In the genomic region with DNA sequence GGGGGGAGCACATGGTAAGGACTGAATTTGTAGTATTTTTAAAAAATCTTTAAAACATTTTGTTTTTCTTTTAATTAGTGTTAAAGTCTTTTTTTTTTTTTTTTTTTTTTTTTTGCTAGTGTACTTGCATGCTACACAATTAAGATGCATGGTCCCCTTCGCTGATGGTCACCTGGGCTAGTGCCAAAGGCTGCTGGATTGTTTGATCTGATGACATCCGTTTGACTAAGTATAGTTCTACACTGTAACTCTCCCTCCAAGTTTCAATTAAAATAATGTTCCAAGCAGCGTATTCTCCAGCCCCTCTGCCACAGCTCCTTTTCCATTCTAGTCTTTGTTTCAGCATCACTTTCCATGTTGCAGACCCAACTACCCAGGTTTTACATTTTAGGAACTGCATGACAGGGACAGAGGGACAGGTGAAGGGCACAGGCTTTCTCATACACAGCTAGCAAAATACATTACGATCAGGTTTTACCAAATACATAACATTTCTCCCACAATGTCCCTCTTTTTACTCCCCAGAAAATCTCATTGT, we compare ENCODE assay signal across 8 cellular contexts. TPM values are rescaled to one million over a fixed set of nuclear protein-coding genes. Genes with fewer than 3 reads are reported as not detected.
A peak's percentile ranks its signal among the peaks of the same experiment; 100 is the strongest.
DNase-seq lines count a peak whose midpoint lies in the region; ATAC-seq and TF ChIP-seq lines count a peak whose summit lies in the region.

No MANE protein-coding gene starts in this region.

- no peak for TF ChIP-seq EP300 in neural cell (conservative IDR thresholded peaks at IDR 0.05; ENCODE audit: poor library complexity, severe bottlenecking)

- no peaks in the 10 kb centered on the region for H3K27me3 Mint-ChIP-seq in Caco-2 (ENCODE audit: insufficient read depth, unreplicated experiment)

- TF ChIP-seq CTCF in Caco-2 (IDR thresholded peaks at IDR 0.05; ENCODE audit: insufficient read depth in 1 of 2, low read depth in 1 of 2, low read length in 1 of 2, severe bottlenecking in 1 of 2, unreplicated experiment in 1 of 2) (no peak), neural cell (IDR thresholded peaks at IDR 0.05; ENCODE audit: poor library complexity, severe bottlenecking) (no peak)

- no peaks in the 10 kb centered on the region for H3K4me1 ChIP-seq in Caco-2
- H3K4me1 ChIP-seq in effector memory CD4-positive, alpha-beta T cell (ENCODE audit: control insufficient read depth, insufficient read depth, low read length, poor library complexity, severe bottlenecking) = no peaks in the 10 kb centered on the region

- BruUV-seq in Caco-2 (replicated peaks; lab: Mats Ljungman, UMichigan) = no TSS peak

- H3K9me3 ChIP-seq in Caco-2 = no peaks in the 10 kb centered on the region
- no peaks in the 10 kb centered on the region for H3K9me3 ChIP-seq in MG63
- H3K9me3 ChIP-seq in effector memory CD4-positive, alpha-beta T cell (ENCODE audit: control insufficient read depth, low read length) = no peaks in the 10 kb centered on the region
- no peaks in the 10 kb centered on the region for H3K9me3 ChIP-seq in neural cell (ENCODE audit: low read length)

- no peaks in the 10 kb centered on the region for H4K20me1 ChIP-seq in neural cell (ENCODE audit: insufficient read depth)

- H2AFZ ChIP-seq in neural cell (ENCODE audit: low read depth, low read length) = peak overlapping the region; percentile 7

- CTCF ChIA-PET in Caco-2 (lab: Charles Lee) = no interaction called here

- peak overlapping the region; percentile 70 for H3K9ac ChIP-seq in neural cell (ENCODE audit: low read length)

- peak overlapping the region; percentile 86 for H3K27ac Mint-ChIP-seq in Caco-2 (ENCODE audit: unreplicated experiment)

- no peaks in the 10 kb centered on the region for H3K36me3 Mint-ChIP-seq in Caco-2 (ENCODE audit: insufficient read depth, unreplicated experiment)

- no peak overlapping the region for H3K27ac ChIP-seq in effector memory CD4-positive, alpha-beta T cell (ENCODE audit: insufficient read depth, low read length, poor library complexity, severe bottlenecking)
- H3K27ac ChIP-seq in neural cell (ENCODE audit: low read length) = no peak overlapping the region

- intact Hi-C loops in Caco-2 (cut with micrococcal nuclease; ENCODE audit: unreplicated experiment) = loop anchor here (1.0 to 2.0 kb wide), 2 partner anchors 10 to 475 kb away; no protein-coding TSS in a partner anchor

- no peaks in the 10 kb centered on the region for H3K79me2 ChIP-seq in neural cell (replicated peaks; ENCODE audit: insufficient read depth, low read length)

- no peaks in the 10 kb centered on the region for H3K9me3 Mint-ChIP-seq in Caco-2 (ENCODE audit: unreplicated experiment)

- no peaks in the 10 kb centered on the region for H3K9me2 ChIP-seq in neural cell (ENCODE audit: insufficient read depth, low read length)

- H3K4me3 ChIP-seq in Caco-2 (ENCODE audit: low read depth, low read length) (peak overlapping the region; percentile 67), MG63 (peak overlapping the region; percentile 75), neural cell (ENCODE audit: low read length) (peak overlapping the region; percentile 86)
- H3K4me3 ChIP-seq in effector memory CD4-positive, alpha-beta T cell (ENCODE audit: insufficient read depth, low read depth, low read length, poor library complexity, severe bottlenecking) = peak overlapping the region; percentile 74

- TF ChIP-seq RAD21 in neural cell (conservative IDR thresholded peaks at IDR 0.05) = no peak

- peak overlapping the region; percentile 84 for H3K4me3 Mint-ChIP-seq in Caco-2 (ENCODE audit: unreplicated experiment)

- H3F3A ChIP-seq in neural cell (ENCODE audit: insufficient read depth, low read length, poor library complexity, severe bottlenecking) = no peaks in the 10 kb centered on the region

- DNase-seq in Caco-2 (no peak), MG63 (no peak), dedifferentiated amniotic fluid mesenchymal stem cell (ENCODE audit: extremely low spot score) (no peak), retina (no peak)
- DNase-seq in effector memory CD4-positive, alpha-beta T cell = no peak

- peak overlapping the region; percentile 52 for H3K4me2 ChIP-seq in neural cell (ENCODE audit: low read length)

- H3K36me3 ChIP-seq in Caco-2 (ENCODE audit: control insufficient read depth, insufficient read depth, low read length) = no peaks in the 10 kb centered on the region
- no peaks in the 10 kb centered on the region for H3K36me3 ChIP-seq in MG63
- no peaks in the 10 kb centered on the region for H3K36me3 ChIP-seq in effector memory CD4-positive, alpha-beta T cell (ENCODE audit: control insufficient read depth, insufficient read depth, low read length)
- H3K36me3 ChIP-seq in neural cell (ENCODE audit: insufficient read depth, low read length) = no peaks in the 10 kb centered on the region

- H3K27me3 ChIP-seq in Caco-2 (replicated peaks; ENCODE audit: control insufficient read depth, insufficient read depth, low read length) (no peaks in the 10 kb centered on the region), MG63 (peaks cover 2% of the 10 kb centered on the region; the same call in 1 of the 2 replicates), neural cell (ENCODE audit: insufficient read depth, low read depth, low read length) (no peaks in the 10 kb centered on the region)
- no peaks in the 10 kb centered on the region for H3K27me3 ChIP-seq in effector memory CD4-positive, alpha-beta T cell (replicated peaks; ENCODE audit: control insufficient read depth, insufficient read depth, low read length, poor library complexity, severe bottlenecking)

- ATAC-seq in GM19328 (IDR thresholded peaks at IDR 0.05; ENCODE audit: unreplicated experiment) = no peak
- ATAC-seq in GM21529 (IDR thresholded peaks at IDR 0.05; ENCODE audit: unreplicated experiment) = no peak

- POLR2A ChIA-PET in Caco-2 (lab: Charles Lee) = no interaction called here

- peaks cover 11% of the 10 kb centered on the region for H3K4me1 Mint-ChIP-seq in Caco-2 (ENCODE audit: low read depth, unreplicated experiment)

TF ChIP-seq in neural cell, 6 proteins besides CTCF, POLR2A, EP300 and RAD21:
- TF ChIP-seq POLR2AphosphoS5 (IDR thresholded peaks at IDR 0.05) (no peak), EZH2 (IDR thresholded peaks at IDR 0.05; ENCODE audit: borderline replicate concordance, insufficient read depth, low read length, poor library complexity, severe bottlenecking) (no peak), MXI1 (conservative IDR thresholded peaks at IDR 0.05; ENCODE audit: poor library complexity, severe bottlenecking) (no peak), SMC3 (conservative IDR thresholded peaks at IDR 0.05; ENCODE audit: poor library complexity) (no peak), TAF1 (IDR thresholded peaks at IDR 0.05; ENCODE audit: low read depth) (no peak)
- TF ChIP-seq, protein P1, sequence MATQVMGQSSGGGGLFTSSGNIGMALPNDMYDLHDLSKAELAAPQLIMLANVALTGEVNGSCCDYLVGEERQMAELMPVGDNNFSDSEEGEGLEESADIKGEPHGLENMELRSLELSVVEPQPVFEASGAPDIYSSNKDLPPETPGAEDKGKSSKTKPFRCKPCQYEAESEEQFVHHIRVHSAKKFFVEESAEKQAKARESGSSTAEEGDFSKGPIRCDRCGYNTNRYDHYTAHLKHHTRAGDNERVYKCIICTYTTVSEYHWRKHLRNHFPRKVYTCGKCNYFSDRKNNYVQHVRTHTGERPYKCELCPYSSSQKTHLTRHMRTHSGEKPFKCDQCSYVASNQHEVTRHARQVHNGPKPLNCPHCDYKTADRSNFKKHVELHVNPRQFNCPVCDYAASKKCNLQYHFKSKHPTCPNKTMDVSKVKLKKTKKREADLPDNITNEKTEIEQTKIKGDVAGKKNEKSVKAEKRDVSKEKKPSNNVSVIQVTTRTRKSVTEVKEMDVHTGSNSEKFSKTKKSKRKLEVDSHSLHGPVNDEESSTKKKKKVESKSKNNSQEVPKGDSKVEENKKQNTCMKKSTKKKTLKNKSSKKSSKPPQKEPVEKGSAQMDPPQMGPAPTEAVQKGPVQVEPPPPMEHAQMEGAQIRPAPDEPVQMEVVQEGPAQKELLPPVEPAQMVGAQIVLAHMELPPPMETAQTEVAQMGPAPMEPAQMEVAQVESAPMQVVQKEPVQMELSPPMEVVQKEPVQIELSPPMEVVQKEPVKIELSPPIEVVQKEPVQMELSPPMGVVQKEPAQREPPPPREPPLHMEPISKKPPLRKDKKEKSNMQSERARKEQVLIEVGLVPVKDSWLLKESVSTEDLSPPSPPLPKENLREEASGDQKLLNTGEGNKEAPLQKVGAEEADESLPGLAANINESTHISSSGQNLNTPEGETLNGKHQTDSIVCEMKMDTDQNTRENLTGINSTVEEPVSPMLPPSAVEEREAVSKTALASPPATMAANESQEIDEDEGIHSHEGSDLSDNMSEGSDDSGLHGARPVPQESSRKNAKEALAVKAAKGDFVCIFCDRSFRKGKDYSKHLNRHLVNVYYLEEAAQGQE (IDR thresholded peaks at IDR 0.05; ENCODE audit: borderline replicate concordance) = no peak

RNA-seq across cellular contexts. Expression of a gene that starts 0.9 kb away (rescaled TPM):
- 12.7 and 12.9 TPM in 2 replicates for total RNA-seq in Caco-2 (2022)
- total RNA-seq in MG63 (2014; rRNA removed; shearing (Covaris generic); ENCODE audit: low replicate concordance) = 7.4 and 7.6 TPM in 2 replicates
- polyA plus RNA-seq in neural cell = 8.1 and 8.3 TPM in 2 replicates
- polyA minus RNA-seq in neural cell = 13.9 and 16.9 TPM in 2 replicates
